Comparison of ENCODE assay signal across 7 cellular contexts in genomic region chr1:160830321-160831153, GRCh38. TPM values are rescaled to one million over a fixed set of nuclear protein-coding genes. Genes with fewer than 3 reads are reported as not detected.
DNase-seq lines count a peak whose midpoint lies in the region; FAIRE-seq and TF ChIP-seq lines count a peak whose summit lies in the region.

No MANE protein-coding gene starts in this region.

- H3K79me2 ChIP-seq in Karpas-422 (ENCODE audit: low read length): no peaks in the 10 kb centered on the region

- H3K27me3 ChIP-seq in Karpas-422 (ENCODE audit: low read length): no peaks in the 10 kb centered on the region

- no peak overlapping the region for H3K27ac ChIP-seq in Karpas-422 (ENCODE audit: low read length)

- no peaks in the 10 kb centered on the region for H4K20me1 ChIP-seq in Karpas-422 (ENCODE audit: insufficient read depth, low read depth, low read length)

- FAIRE-seq in TTC549 (lab: Jason Lieb, UNC) (peak; percentile 37), RCC 7860 (lab: Jason Lieb, UNC) (no peak)

- H3K4me2 ChIP-seq in Karpas-422 (ENCODE audit: low read depth, low read length, poor library complexity, severe bottlenecking): no peak overlapping the region

- no peak overlapping the region for H3K4me3 ChIP-seq in Karpas-422 (ENCODE audit: low read length)

- no peaks in the 10 kb centered on the region for H3K9me2 ChIP-seq in Karpas-422 (replicated peaks; ENCODE audit: insufficient read depth, low read length)

- no peak overlapping the region for H3K9ac ChIP-seq in Karpas-422 (ENCODE audit: low read length)

- no peak overlapping the region for H2AFZ ChIP-seq in Karpas-422 (ENCODE audit: low read length)

- peak; percentile 86 for TF ChIP-seq CTCF in GM12872 (IDR thresholded peaks at IDR 0.05; ENCODE audit: insufficient read depth, low read depth, low read length)

- H3K36me3 ChIP-seq in Karpas-422 (ENCODE audit: insufficient read depth, low read length): no peaks in the 10 kb centered on the region

- no peaks in the 10 kb centered on the region for H3K9me3 ChIP-seq in Karpas-422 (ENCODE audit: low read length)

- no peaks in the 10 kb centered on the region for H3K4me1 ChIP-seq in Karpas-422 (ENCODE audit: low read length)

- DNase-seq in Karpas-422: peak; percentile 89
- DNase-seq in astrocyte of the hippocampus (ENCODE audit: low read depth, low spot score): peak; percentile 50
- peak; percentile 29 for DNase-seq in kidney glomerular epithelial cell (lab: John Stamatoyannopoulos, UW)
- peak; percentile 51 to 80 (median 58) for DNase-seq in stimulated activated CD4-positive, alpha-beta T cell treated with anti-CD3 and anti-CD28 coated beads, TNF-alpha, amount 100 ng/mL, for 48 hours (ENCODE audit: low read depth in 3 of 3)
- DNase-seq in RCC 7860 (ENCODE audit: low spot score): no peak

RNA-seq across cellular contexts. Expression of gene CD244, which starts 32.1 kb away (rescaled TPM):
- not detected in 2 replicates for total RNA-seq in Karpas-422 (2014; rRNA removed; shearing (Covaris generic); ENCODE audit: low replicate concordance)

RNA-seq across cellular contexts. Expression of gene LY9, which starts 34.6 kb away (rescaled TPM):
- 1.6 and 1.7 TPM in 2 replicates for total RNA-seq in Karpas-422 (2014; rRNA removed; shearing (Covaris generic); ENCODE audit: low replicate concordance)

RNA-seq across cellular contexts. Expression of gene ITLN1, which starts 54.4 kb away (rescaled TPM):
- not detected in 2 replicates for total RNA-seq in Karpas-422 (2014; rRNA removed; shearing (Covaris generic); ENCODE audit: low replicate concordance)
